1 cellular context compared by ENCODE assay signal in genomic region chr6:11282245-11282644, GRCh38.
TF ChIP-seq lines count a peak whose summit lies in the region.

No MANE protein-coding gene starts in this region.

TF ChIP-seq in HepG2, 621 proteins besides CTCF, POLR2A, EP300 and RAD21 (continued from another document and continues in another):
- TF ChIP-seq POLR2G (IDR thresholded peaks at IDR 0.05; ENCODE audit: low read depth, low read length) = no peak
- TF ChIP-seq ZNF256 (CRISPR knock-in tag; conservative IDR thresholded peaks at IDR 0.05) = no peak
- no peak for TF ChIP-seq HNF4A (CRISPR knock-in tag; IDR thresholded peaks at IDR 0.05)
- peak; percentile 26 for TF ChIP-seq TEAD3 (CRISPR knock-in tag; optimal IDR thresholded peaks at IDR 0.05; ENCODE audit: borderline replicate concordance)
- TF ChIP-seq SOX5 (CRISPR knock-in tag; IDR thresholded peaks at IDR 0.05; ENCODE audit: borderline replicate concordance) = peak; percentile 71
- no peak for TF ChIP-seq THRA (CRISPR knock-in tag; IDR thresholded peaks at IDR 0.05; ENCODE audit: borderline replicate concordance)
- no peak for TF ChIP-seq NPAS2 (CRISPR knock-in tag; IDR thresholded peaks at IDR 0.05; ENCODE audit: borderline replicate concordance)
- no peak for TF ChIP-seq ZFAT (CRISPR knock-in tag; conservative IDR thresholded peaks at IDR 0.05)
- TF ChIP-seq KLF12 (CRISPR knock-in tag; IDR thresholded peaks at IDR 0.05; ENCODE audit: borderline replicate concordance) = no peak
- TF ChIP-seq XRCC5 (optimal IDR thresholded peaks at IDR 0.05; ENCODE audit: low read length) = no peak
- TF ChIP-seq MYC (CRISPR knock-in tag; IDR thresholded peaks at IDR 0.05; ENCODE audit: borderline replicate concordance) = no peak
- no peak for TF ChIP-seq RFXAP (CRISPR knock-in tag; IDR thresholded peaks at IDR 0.05; ENCODE audit: borderline replicate concordance)
- TF ChIP-seq GFI1 (CRISPR knock-in tag; IDR thresholded peaks at IDR 0.05; ENCODE audit: borderline replicate concordance) = no peak
- TF ChIP-seq HNF4G (IDR thresholded peaks at IDR 0.05; ENCODE audit: borderline replicate concordance, low read depth, low read length) = no peak
- no peak for TF ChIP-seq HNF4G (CRISPR knock-in tag; IDR thresholded peaks at IDR 0.05; ENCODE audit: borderline replicate concordance, low read depth)
- no peak for TF ChIP-seq KDM1A (CRISPR knock-in tag; IDR thresholded peaks at IDR 0.05)
- TF ChIP-seq SMYD3 (CRISPR knock-in tag; IDR thresholded peaks at IDR 0.05) = no peak
- TF ChIP-seq ZGPAT (CRISPR knock-in tag; IDR thresholded peaks at IDR 0.05) = peak; percentile 56; the same call in 1 of the 2 replicates
- TF ChIP-seq NCOA1 (CRISPR knock-in tag; IDR thresholded peaks at IDR 0.05) = no peak
- no peak for TF ChIP-seq ZNF556 (CRISPR knock-in tag; IDR thresholded peaks at IDR 0.05; ENCODE audit: borderline replicate concordance)
- TF ChIP-seq TRIM22 (IDR thresholded peaks at IDR 0.05) = no peak
- TF ChIP-seq ZBTB21 (CRISPR knock-in tag; IDR thresholded peaks at IDR 0.05) = no peak
- TF ChIP-seq STAT6 (CRISPR knock-in tag; IDR thresholded peaks at IDR 0.05; ENCODE audit: borderline replicate concordance) = no peak
- no peak for TF ChIP-seq ZNF510 (CRISPR knock-in tag; IDR thresholded peaks at IDR 0.05; ENCODE audit: low read depth)
- TF ChIP-seq KMT2B (CRISPR knock-in tag; IDR thresholded peaks at IDR 0.05) = no peak
- no peak for TF ChIP-seq ZNF816 (CRISPR knock-in tag; IDR thresholded peaks at IDR 0.05; ENCODE audit: borderline replicate concordance)
- no peak for TF ChIP-seq DMAP1 (CRISPR knock-in tag; IDR thresholded peaks at IDR 0.05)
- no peak for TF ChIP-seq ZNF746 (CRISPR knock-in tag; IDR thresholded peaks at IDR 0.05)
- no peak for TF ChIP-seq MAZ (IDR thresholded peaks at IDR 0.05; ENCODE audit: borderline replicate concordance, low read depth, low read length)
- no peak for TF ChIP-seq MAZ (CRISPR knock-in tag; IDR thresholded peaks at IDR 0.05; ENCODE audit: low read depth)
- TF ChIP-seq ZNF615 (CRISPR knock-in tag; IDR thresholded peaks at IDR 0.05; ENCODE audit: borderline replicate concordance) = no peak
- no peak for TF ChIP-seq BHLHE40 (IDR thresholded peaks at IDR 0.05; ENCODE audit: low read length)
- no peak for TF ChIP-seq AHR (CRISPR knock-in tag; IDR thresholded peaks at IDR 0.05)
- TF ChIP-seq NFAT5 (CRISPR knock-in tag; IDR thresholded peaks at IDR 0.05) = no peak
- TF ChIP-seq AHDC1 (CRISPR knock-in tag; IDR thresholded peaks at IDR 0.05; ENCODE audit: borderline replicate concordance) = no peak
- peak; percentile 6; the same call in 1 of the 2 replicates for TF ChIP-seq SMC3 (IDR thresholded peaks at IDR 0.05; ENCODE audit: low read length)
- no peak for TF ChIP-seq CHD4 (IDR thresholded peaks at IDR 0.05; ENCODE audit: borderline replicate concordance, low read length)
- TF ChIP-seq SATB2 (CRISPR knock-in tag; IDR thresholded peaks at IDR 0.05) = no peak
- TF ChIP-seq TMF1 (CRISPR knock-in tag; IDR thresholded peaks at IDR 0.05; ENCODE audit: low read depth) = no peak
- no peak for TF ChIP-seq ONECUT2 (CRISPR knock-in tag; IDR thresholded peaks at IDR 0.05)
- TF ChIP-seq HDAC2 (CRISPR knock-in tag; IDR thresholded peaks at IDR 0.05) = peak; percentile 62; the same call in 1 of the 2 replicates
- no peak for TF ChIP-seq ZSCAN29 (CRISPR knock-in tag; conservative IDR thresholded peaks at IDR 0.05)
- TF ChIP-seq MIER2 (CRISPR knock-in tag; IDR thresholded peaks at IDR 0.05) = no peak
- TF ChIP-seq HNF1B (CRISPR knock-in tag; IDR thresholded peaks at IDR 0.05) = no peak
- no peak for TF ChIP-seq ZNF83 (CRISPR knock-in tag; IDR thresholded peaks at IDR 0.05; ENCODE audit: borderline replicate concordance)
